Comparison of ENCODE assay signal across 8 cellular contexts in the genomic region with DNA sequence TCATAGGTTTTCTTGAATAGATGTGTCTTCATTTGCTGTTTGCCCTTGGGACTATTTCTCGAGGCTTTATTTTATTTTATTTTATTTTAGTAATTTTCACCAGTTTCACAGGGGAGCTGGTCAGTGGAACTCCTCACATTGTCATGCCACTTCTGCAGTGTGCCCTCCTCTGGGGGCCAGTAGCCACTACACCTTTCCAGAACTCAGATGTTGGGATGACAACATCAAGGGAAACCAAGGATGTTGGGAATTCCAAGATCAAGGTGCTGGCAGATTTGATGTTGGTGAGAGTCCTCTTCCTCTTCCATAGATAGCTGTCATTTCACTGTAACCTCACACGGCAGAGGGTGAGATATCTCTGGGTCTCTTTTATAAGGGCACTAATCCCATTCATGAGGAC. TPM values are rescaled to one million over a fixed set of nuclear protein-coding genes. Genes with fewer than 3 reads are reported as not detected.
A peak's percentile ranks its signal among the peaks of the same experiment; 100 is the strongest.
DNase-seq lines count a peak whose midpoint lies in the region; ATAC-seq, FAIRE-seq and TF ChIP-seq lines count a peak whose summit lies in the region.

No MANE protein-coding gene starts in this region.

- no peaks in the 10 kb centered on the region for H3K27me3 ChIP-seq in GM23248 (replicated peaks; ENCODE audit: insufficient read depth)

- H3K4me1 ChIP-seq in A549 (peaks cover 7% of the 10 kb centered on the region; the same call in 2 of the 3 replicates), GM23248 (ENCODE audit: insufficient read depth) (peaks cover 9% of the 10 kb centered on the region)

- H3K36me3 Mint-ChIP-seq in WTC11, result no peaks in the 10 kb centered on the region

- H3K9me3 Mint-ChIP-seq in WTC11, result no peaks in the 10 kb centered on the region

- TF ChIP-seq RAD21 in A549 (conservative IDR thresholded peaks at IDR 0.05 in 1 of 2, IDR thresholded peaks at IDR 0.05 in 1 of 2), result peak; percentile 63 to 77

- no peaks in the 10 kb centered on the region for H3F3A ChIP-seq in GM23248 (ENCODE audit: insufficient read depth)

- no peak overlapping the region for H3K4me3 Mint-ChIP-seq in WTC11

- CTCF ChIA-PET in A549 (lab: Yijun Ruan, JAX) (interaction anchor here (0.7 to 2.4 kb wide), 31 partner anchors 8 to 248 kb away, joined by 3 to 62 read pairs (median 5); partner anchors contain the start of gene PM20D1), WTC11 (lab: Charles Lee) (interaction anchor here (0.6 to 2.4 kb wide), 11 partner anchors 11 to 249 kb away, joined by 3 to 32 read pairs (median 5); partner anchors contain the start of gene PM20D1)

- peak overlapping the region; percentile 69 for H2AFZ ChIP-seq in GM23248

- TF ChIP-seq CTCF in A549 (IDR thresholded peaks at IDR 0.05), result peak; percentile 68
- peak; percentile 28; the same call in 1 of the 2 replicates for TF ChIP-seq CTCF in WTC11 (IDR thresholded peaks at IDR 0.05)

- H3K9me2 ChIP-seq in GM23248 (ENCODE audit: insufficient read depth), result no peaks in the 10 kb centered on the region

- H3K27me3 Mint-ChIP-seq in WTC11 (ENCODE audit: low read depth), result no peaks in the 10 kb centered on the region; the same call in none of the 2 replicates

- TF ChIP-seq POLR2A in A549 (IDR thresholded peaks at IDR 0.05; ENCODE audit: low read length), result no peak
- no peak for TF ChIP-seq POLR2A in H54 (IDR thresholded peaks at IDR 0.05; ENCODE audit: low read depth, low read length)

- FAIRE-seq in A549 (lab: Jason Lieb, UNC) (no peak), H54 (lab: Jason Lieb, UNC) (no peak)

- in situ Hi-C loops in GM23248 (cut with MboI), result no loop called here

- 6% methylated on average over 2 of the region's 2 CpGs for WGBS in A549 (ENCODE audit: missing lambda C conversion rate)
- WGBS in GM23248 (ENCODE audit: low coverage in 1 of 2, low lambda C conversion rate in 2 of 2, missing lambda C conversion rate in 2 of 2), 2 experiments, result 30 to 38% methylated on average over 2 of the region's 2 CpGs

- H3K36me3 ChIP-seq in GM23248 (ENCODE audit: low read depth), result no peaks in the 10 kb centered on the region

- no peaks in the 10 kb centered on the region for H3K79me2 ChIP-seq in GM23248 (ENCODE audit: insufficient read depth)

- POLR2A ChIA-PET in A549 (lab: Yijun Ruan, JAX) (interaction anchor here (0.6 kb wide), 1 partner anchor 316 kb away, joined by 10 read pairs; no protein-coding TSS in a partner anchor), WTC11 (lab: Charles Lee) (no interaction called here)

- no peak for TF ChIP-seq EP300 in A549 (IDR thresholded peaks at IDR 0.05)

- H3K9me3 ChIP-seq in A549, result 0 out of 3 replicates have a peak, but pooled peaks cover 3% of the 10 kb centered on the region
- H3K9me3 ChIP-seq in GM23248 (ENCODE audit: low read depth), result no peaks in the 10 kb centered on the region

- DNase-seq in A549 (ENCODE audit: low read depth in 1 of 2, low spot score in 1 of 2) (peak in 1 of 2 experiments; percentile 52), GM23248 (peak; percentile 78), WTC11 (ENCODE audit: low spot score) (peak; percentile 57), iPS DF 19.7 (ENCODE audit: low read depth, low spot score) (peak; percentile 9), inferior parietal cortex (ENCODE audit: extremely low spot score) (no peak), H54 (ENCODE audit: insufficient read length, low spot score) (no peak), NCI-H2227 treated with DMSO at 0.1 percent for 48 hours (lab: John Stamatoyannopoulos, UW) (no peak)

- no peak overlapping the region for H3K27ac Mint-ChIP-seq in WTC11

- H3K4me1 Mint-ChIP-seq in WTC11, result peaks cover 3% of the 10 kb centered on the region

- H3K27ac ChIP-seq in A549 (peak overlapping the region; percentile 26 to 57; a peak in 2 of 6 replicates), GM23248 (peak overlapping the region; percentile 74)

- H4K20me1 ChIP-seq in GM23248 (ENCODE audit: insufficient read depth), result no peaks in the 10 kb centered on the region

- peak overlapping the region; percentile 68 for H3K9ac ChIP-seq in GM23248

- H3K4me3 ChIP-seq in A549, result no peak overlapping the region
- no peak overlapping the region for H3K4me3 ChIP-seq in GM23248

- ATAC-seq in A549, result peak; percentile 90 to 92; a peak in 5 of 6 replicates
- peak; percentile 92 for ATAC-seq in WTC11
- ATAC-seq in GM21423 (IDR thresholded peaks at IDR 0.05; ENCODE audit: unreplicated experiment), result no peak

- H3K4me2 ChIP-seq in A549, result peak overlapping the region; percentile 32; the same call in 1 of the 3 replicates
- peak overlapping the region; percentile 32 for H3K4me2 ChIP-seq in GM23248 (ENCODE audit: unreplicated experiment)

TF ChIP-seq in A549, 52 proteins besides CTCF, POLR2A, EP300 and RAD21:
- TF ChIP-seq CBX8 (IDR thresholded peaks at IDR 0.05) (no peak), SMC3 (IDR thresholded peaks at IDR 0.05) (peak; percentile 78)
TF ChIP-seq in A549: peak in this region for 1.

TF ChIP-seq in WTC11, 78 proteins besides CTCF, POLR2A, EP300 and RAD21:
- no peak for TF ChIP-seq HMGA2 (CRISPR knock-in tag; IDR thresholded peaks at IDR 0.05)
- TF ChIP-seq FOXJ3 (CRISPR knock-in tag; IDR thresholded peaks at IDR 0.05; ENCODE audit: borderline replicate concordance), result no peak
- no peak for TF ChIP-seq RELA (CRISPR knock-in tag; IDR thresholded peaks at IDR 0.05; ENCODE audit: borderline replicate concordance)
- no peak for TF ChIP-seq NR1H2 (CRISPR knock-in tag; IDR thresholded peaks at IDR 0.05)
- no peak for TF ChIP-seq NFYB (CRISPR knock-in tag; conservative IDR thresholded peaks at IDR 0.05; ENCODE audit: low read depth)
- TF ChIP-seq FOXK1 (CRISPR knock-in tag; IDR thresholded peaks at IDR 0.05), result no peak
- no peak for TF ChIP-seq GRHL2 (CRISPR knock-in tag; IDR thresholded peaks at IDR 0.05; ENCODE audit: insufficient replicate concordance, severe bottlenecking)
- TF ChIP-seq GTF2I (CRISPR knock-in tag; conservative IDR thresholded peaks at IDR 0.05), result no peak
- TF ChIP-seq ZNF532 (CRISPR knock-in tag; IDR thresholded peaks at IDR 0.05; ENCODE audit: borderline replicate concordance), result no peak
- no peak for TF ChIP-seq ZNF219 (CRISPR knock-in tag; IDR thresholded peaks at IDR 0.05; ENCODE audit: borderline replicate concordance)
- TF ChIP-seq NFATC4 (CRISPR knock-in tag; IDR thresholded peaks at IDR 0.05), result no peak
- TF ChIP-seq IRF2 (CRISPR knock-in tag; IDR thresholded peaks at IDR 0.05; ENCODE audit: borderline replicate concordance, low read depth), result no peak
- TF ChIP-seq GABPB1 (CRISPR knock-in tag; IDR thresholded peaks at IDR 0.05), result no peak
- TF ChIP-seq JAZF1 (CRISPR knock-in tag; IDR thresholded peaks at IDR 0.05), result no peak
- TF ChIP-seq OVOL2 (CRISPR knock-in tag; IDR thresholded peaks at IDR 0.05; ENCODE audit: borderline replicate concordance), result no peak
TF ChIP-seq in WTC11: peak in this region for 0.

RNA-seq across cellular contexts. Expression of gene SLC26A9, which starts 35.5 kb away (rescaled TPM):
- polyA plus RNA-seq in A549 (2011; rRNA removed), result 0.98 and 1.1 TPM in 2 replicates
- polyA plus RNA-seq in A549 (2012; cell fraction: cytosol; rRNA removed), result 0.19 and 0.30 TPM in 2 replicates
- 0.50 and 0.76 TPM in 2 replicates for polyA plus RNA-seq in A549 (2012; cell fraction: nucleus; rRNA removed)
- polyA plus RNA-seq in A549 (2017; fragmentation: RNase III; extraction: RNeasy Plus Mini Kit Qiagen cat#74134 plus additional on column Dnase treatment), result 0.14 to 0.18 TPM (median 0.16 TPM) in 3 replicates
- 1.1 and 1.3 TPM in 2 replicates for polyA minus RNA-seq in A549 (2011; rRNA and poly(A)+ RNA removed)
- total RNA-seq in GM23248 (2014; rRNA removed; shearing (Covaris generic)), result not detected in 2 replicates
- polyA plus RNA-seq in GM23248 (2016; fragmentation: Nextera tagmentation; extraction: Ambion mirVana), result not detected in 2 replicates
- 0.05 to 0.15 TPM in 2 of 3 replicates, not detected in the other for total RNA-seq in WTC11 (2021)

RNA-seq across cellular contexts. Expression of gene PM20D1, which starts 57.9 kb away (rescaled TPM):
- not detected in 2 replicates for polyA plus RNA-seq in A549 (2011; rRNA removed)
- not detected in 2 replicates for polyA plus RNA-seq in A549 (2012; cell fraction: cytosol; rRNA removed)
- not detected in 2 replicates for polyA plus RNA-seq in A549 (2012; cell fraction: nucleus; rRNA removed)
- polyA plus RNA-seq in A549 (2017; fragmentation: RNase III; extraction: RNeasy Plus Mini Kit Qiagen cat#74134 plus additional on column Dnase treatment), result not detected in 3 replicates
- not detected in 2 replicates for polyA minus RNA-seq in A549 (2011; rRNA and poly(A)+ RNA removed)
- 0.22 TPM in 1 of 2 replicates, not detected in the other for total RNA-seq in GM23248 (2014; rRNA removed; shearing (Covaris generic))
- polyA plus RNA-seq in GM23248 (2016; fragmentation: Nextera tagmentation; extraction: Ambion mirVana), result 0.11 TPM in 1 of 2 replicates, not detected in the other
- total RNA-seq in WTC11 (2021), result 0.23 to 0.37 TPM (median 0.32 TPM) in 3 replicates

Comparison
In these comparisons a context has a peak if more than half of its experiments do, and no peak if none do; other contexts are left out.
1. DNase-seq: peak in GM23248 (single experiment), WTC11 (single experiment) and iPS DF 19.7 (single experiment); none in inferior parietal cortex (single experiment), H54 (single experiment) and NCI-H2227 treated with DMSO at 0.1 percent for 48 hours (single experiment).
2. Of the 8 proteins assayed by ChIP-seq in both WTC11 and A549: peak only in WTC11: none; only in A549: none; in both: CTCF; in neither: 7.